In genomic region chr17:22116728-22117127, GRCh38 we compare ENCODE assay signal across 8 cellular contexts.
DNase-seq lines count a peak whose midpoint lies in the region; ATAC-seq, FAIRE-seq and TF ChIP-seq lines count a peak whose summit lies in the region.
"Not testable (repeated sequence)": the region's sequence is repeated elsewhere in the genome, so short reads cannot be mapped to it uniquely, and the experiment has no call there.

No MANE protein-coding gene starts in this region.

- FAIRE-seq in H1 (lab: Jason Lieb, UNC) = not testable (repeated sequence)

- H3K9ac ChIP-seq in H9 (ENCODE audit: extremely low read depth, insufficient read length, low read length); NT2/D1 (ENCODE audit: insufficient read length, low read depth); H1 (replicated peaks in 1 of 4; ENCODE audit: extremely low read depth in 1 of 4, low read depth in 3 of 4, low read length in 3 of 4); smooth muscle cell (ENCODE audit: low read depth): not testable (repeated sequence)
- H3K9ac ChIP-seq in iPS-18a (ENCODE audit: low read length) = peak overlapping the region; percentile 54

- not testable (repeated sequence) for H3K4me3 ChIP-seq in NT2/D1 (ENCODE audit: insufficient read length, low read depth); H1 (ENCODE audit: extremely low read depth in 1 of 4, insufficient read depth in 2 of 4, low read depth in 3 of 4, low read length in 4 of 4); smooth muscle cell
- H3K4me3 ChIP-seq in iPS-18a (ENCODE audit: low read length) = peak overlapping the region; percentile 27

- not testable (repeated sequence) for H3K27me3 ChIP-seq in H9 (ENCODE audit: insufficient read depth, low read length); NT2/D1 (ENCODE audit: insufficient read depth, insufficient read length); H1 (replicated peaks in 1 of 4; ENCODE audit: control insufficient read depth in 3 of 4, extremely low read depth in 1 of 4, insufficient read depth in 3 of 4, low read length in 3 of 4); iPS-18a (ENCODE audit: control insufficient read depth, insufficient read depth, low read length); smooth muscle cell (ENCODE audit: low read depth)

- TF ChIP-seq EP300 in H1 (IDR thresholded peaks at IDR 0.05; ENCODE audit: borderline replicate concordance in 1 of 2, low read depth in 2 of 2, low read length in 2 of 2) = not testable (repeated sequence)

- H2BK5ac ChIP-seq in H9 (ENCODE audit: insufficient read length, low read length) = not testable (repeated sequence)
- H2BK5ac ChIP-seq in H1 (ENCODE audit: low read depth, low read length) = 0 out of 2 replicates have a peak overlapping the region, but pooled peaks have one; percentile 96

- H2BK12ac ChIP-seq in H9 (ENCODE audit: insufficient read length, low read depth, low read length) = not testable (repeated sequence)
- H2BK12ac ChIP-seq in H1 (ENCODE audit: low read depth, low read length) = 0 out of 2 replicates have a peak overlapping the region, but pooled peaks have one; percentile 39

- not testable (repeated sequence) for H3K36me3 Mint-ChIP-seq in H9 (ENCODE audit: insufficient read depth in 1 of 3, low read depth in 3 of 3)
- H3K36me3 Mint-ChIP-seq in WTC11 = peaks cover 12% of the 10 kb centered on the region

- not testable (repeated sequence) for H3K4me2 ChIP-seq in H9 (ENCODE audit: insufficient read depth, insufficient read length, low read length)
- peak overlapping the region in 1 of 2 experiments; percentile 41; a peak in 1 of 4 replicates for H3K4me2 ChIP-seq in H1 (ENCODE audit: insufficient read depth in 1 of 2, low read depth in 2 of 2, low read length in 2 of 2)
- peak overlapping the region; percentile 8 for H3K4me2 ChIP-seq in smooth muscle cell

- peaks cover 21 to 53% of the 10 kb centered on the region in 2 experiments for H3K9me3 Mint-ChIP-seq in H9
- peaks cover 17% of the 10 kb centered on the region for H3K9me3 Mint-ChIP-seq in WTC11

- H3K27ac ChIP-seq in H9 (ENCODE audit: insufficient read length, low read depth, low read length) (peak overlapping the region; percentile 55), iPS-18a (ENCODE audit: low read length) (peak overlapping the region; percentile 87)
- not testable (repeated sequence) for H3K27ac ChIP-seq in H1 (ENCODE audit: low read depth, low read length); smooth muscle cell (ENCODE audit: low read depth)

- no CpG with 5 or more reads among the region's 3 CpGs for WGBS in H9 (ENCODE audit: extremely low coverage, insufficient read length, low lambda C conversion rate)
- WGBS in H1 (ENCODE audit: extremely low coverage in 1 of 2, insufficient coverage in 1 of 2, insufficient read length in 1 of 2, insufficient replicate concordance in 2 of 2, low coverage in 1 of 2, low lambda C conversion rate in 2 of 2, missing lambda C conversion rate in 1 of 2), 2 experiments = 57% methylated on average over 3 of the region's 3 CpGs; no CpG with 5 or more reads in 1 of the 2 experiments
- 41% methylated on average over 3 of the region's 3 CpGs for WGBS in smooth muscle cell (ENCODE audit: low lambda C conversion rate)

- H4K20me1 ChIP-seq in H9 (ENCODE audit: control insufficient read depth, insufficient read depth, insufficient read length); H1 (replicated peaks in 1 of 2; ENCODE audit: control insufficient read depth in 1 of 2, insufficient read depth in 2 of 2, low read length in 2 of 2); smooth muscle cell (ENCODE audit: low read depth): not testable (repeated sequence)

- H2AFZ ChIP-seq in H9 (ENCODE audit: low read length); H1 (ENCODE audit: low read length): not testable (repeated sequence)
- peak overlapping the region; percentile 2 for H2AFZ ChIP-seq in smooth muscle cell (ENCODE audit: low read depth)

- not testable (repeated sequence) for H3K4me1 ChIP-seq in H9 (ENCODE audit: insufficient read depth, low read length); NT2/D1 (ENCODE audit: insufficient read depth, insufficient read length); H1 (replicated peaks in 1 of 4; ENCODE audit: control insufficient read depth in 3 of 4, insufficient read depth in 4 of 4, low read length in 3 of 4); smooth muscle cell (ENCODE audit: low read depth)
- peaks cover 22% of the 10 kb centered on the region for H3K4me1 ChIP-seq in iPS-18a (ENCODE audit: control insufficient read depth, low read depth, low read length)

- TF ChIP-seq POLR2A in H1 (IDR thresholded peaks at IDR 0.05; ENCODE audit: control extremely low read depth in 1 of 2, low read depth in 2 of 2, low read length in 2 of 2) = not testable (repeated sequence)

- H3K4me1 Mint-ChIP-seq in H9 = peaks cover 15 to 23% of the 10 kb centered on the region in 2 experiments
- peaks cover 52% of the 10 kb centered on the region for H3K4me1 Mint-ChIP-seq in WTC11

- not testable (repeated sequence) for H3K4ac ChIP-seq in H9 (ENCODE audit: low read depth, low read length); H1 (replicated peaks; ENCODE audit: insufficient read length, low read depth, low read length)

- not testable (repeated sequence) for H3K9me3 ChIP-seq in H9 (ENCODE audit: control insufficient read depth, low read depth, low read length); NT2/D1 (ENCODE audit: insufficient read depth, low read length); H1 (ENCODE audit: insufficient read depth in 2 of 2, low read depth in 1 of 2, low read length in 1 of 2); iPS-18a (ENCODE audit: control insufficient read depth, low read depth, low read length); smooth muscle cell (replicated peaks; ENCODE audit: low read depth)

- CTCF ChIA-PET in WTC11 (lab: Charles Lee); H1 (lab: Charles Lee; ENCODE audit: partially characterized antibody): not testable (repeated sequence)

- not testable (repeated sequence) for TF ChIP-seq RAD21 in H1 (IDR thresholded peaks at IDR 0.05 in 1 of 2, conservative IDR thresholded peaks at IDR 0.05 in 1 of 2; ENCODE audit: low read depth in 2 of 2, low read length in 2 of 2)

- H3K27me3 Mint-ChIP-seq in H9 (ENCODE audit: low read depth); WTC11 (ENCODE audit: low read depth): not testable (repeated sequence)

- not testable (repeated sequence) for H2BK120ac ChIP-seq in H9 (ENCODE audit: low read depth, low read length, poor library complexity, severe bottlenecking); H1 (replicated peaks; ENCODE audit: low read depth, low read length)

- H3K4me3 Mint-ChIP-seq in H9 = not testable (repeated sequence)
- peak overlapping the region; percentile 49 for H3K4me3 Mint-ChIP-seq in WTC11

- H3T11ph ChIP-seq in H9 (ENCODE audit: low read length) = not testable (repeated sequence)

- H3K18ac ChIP-seq in H9 (ENCODE audit: insufficient read length, low read depth, low read length); H1 (ENCODE audit: extremely low read depth, low read length): not testable (repeated sequence)

- not testable (repeated sequence) for H2AK5ac ChIP-seq in H9 (ENCODE audit: insufficient read length, low read length); H1 (ENCODE audit: low read depth, low read length)

- not testable (repeated sequence) for H3F3A ChIP-seq in smooth muscle cell (ENCODE audit: low read depth)

- H4K91ac ChIP-seq in H9 (ENCODE audit: insufficient read length, low read depth, low read length); H1 (replicated peaks; ENCODE audit: insufficient read length, low read length): not testable (repeated sequence)

- H2BK15ac ChIP-seq in H9 (ENCODE audit: low read depth, low read length); H1 (ENCODE audit: low read length): not testable (repeated sequence)

- not testable (repeated sequence) for H3K23me2 ChIP-seq in H9 (ENCODE audit: insufficient read length, low read depth, low read length, poor library complexity, severe bottlenecking); H1 (ENCODE audit: low read depth, low read length)

- H3K27ac Mint-ChIP-seq in H9 = peak overlapping the region; percentile 39 to 93 (median 42); a peak in 4 of 7 replicates
- H3K27ac Mint-ChIP-seq in WTC11 = peak overlapping the region; percentile 93

- H3K14ac ChIP-seq in H9 (ENCODE audit: insufficient read depth, low read length); H1 (ENCODE audit: insufficient read length): not testable (repeated sequence)

- POLR2A ChIA-PET in WTC11 (lab: Charles Lee); H1 (lab: Charles Lee; ENCODE audit: partially characterized antibody): not testable (repeated sequence)

- TF ChIP-seq CTCF in H9 (conservative IDR thresholded peaks at IDR 0.05); WTC11 (IDR thresholded peaks at IDR 0.05); H1 (IDR thresholded peaks at IDR 0.05; ENCODE audit: control extremely low read depth in 1 of 3, insufficient read depth in 1 of 3, low read depth in 1 of 3, low read length in 3 of 3); smooth muscle cell (IDR thresholded peaks at IDR 0.05; ENCODE audit: borderline replicate concordance, insufficient read depth, poor library complexity, severe bottlenecking): not testable (repeated sequence)

- DNase-seq in ELF-1 (ENCODE audit: low read depth, low spot score) (peak; percentile 11), NT2/D1 (ENCODE audit: low read depth, low spot score) (peak; percentile 32), iPS DF 19.7 (ENCODE audit: low read depth, low spot score) (peak; percentile 56)
- DNase-seq in H9; WTC11 (ENCODE audit: low spot score); H1 (ENCODE audit: low read depth in 1 of 2, low spot score in 2 of 2); smooth muscle cell (lab: John Stamatoyannopoulos, UW; ENCODE audit: unreplicated experiment): not testable (repeated sequence)

- not testable (repeated sequence) for H3K79me1 ChIP-seq in H9 (ENCODE audit: insufficient read depth, low read depth, low read length, poor library complexity, severe bottlenecking); H1 (ENCODE audit: low read depth, low read length)

- not testable (repeated sequence) for H3K36me3 ChIP-seq in NT2/D1 (ENCODE audit: insufficient read depth, insufficient read length, low read length); H1 (ENCODE audit: control insufficient read depth in 2 of 4, insufficient read depth in 4 of 4, low read length in 3 of 4); iPS-18a (ENCODE audit: control insufficient read depth, low read depth, low read length); smooth muscle cell (ENCODE audit: low read depth)

- H3K79me2 ChIP-seq in H9 (ENCODE audit: insufficient read depth, low read length); H1 (ENCODE audit: control insufficient read depth in 1 of 2, insufficient read depth in 2 of 2, low read length in 2 of 2); smooth muscle cell (ENCODE audit: low read depth): not testable (repeated sequence)

- H2BK20ac ChIP-seq in H9 (ENCODE audit: low read depth, low read length, poor library complexity, severe bottlenecking); H1 (ENCODE audit: low read length): not testable (repeated sequence)

- H4K5ac ChIP-seq in H9 (ENCODE audit: insufficient read length, low read depth, low read length); H1 (ENCODE audit: insufficient read length, low read depth, low read length): not testable (repeated sequence)

- H3K23ac ChIP-seq in H9 (ENCODE audit: insufficient read length, low read depth, low read length); H1 (ENCODE audit: insufficient read length): not testable (repeated sequence)

- H4K8ac ChIP-seq in H9 (replicated peaks; ENCODE audit: insufficient read length, low read depth, low read length); H1 (ENCODE audit: extremely low read depth, insufficient read depth, low read length): not testable (repeated sequence)

- H3K56ac ChIP-seq in H9 (ENCODE audit: insufficient read length, low read depth, low read length); H1 (replicated peaks; ENCODE audit: insufficient read length, low read depth, low read length): not testable (repeated sequence)

- peak; percentile 78 for ATAC-seq in WTC11
